In the genomic region with DNA sequence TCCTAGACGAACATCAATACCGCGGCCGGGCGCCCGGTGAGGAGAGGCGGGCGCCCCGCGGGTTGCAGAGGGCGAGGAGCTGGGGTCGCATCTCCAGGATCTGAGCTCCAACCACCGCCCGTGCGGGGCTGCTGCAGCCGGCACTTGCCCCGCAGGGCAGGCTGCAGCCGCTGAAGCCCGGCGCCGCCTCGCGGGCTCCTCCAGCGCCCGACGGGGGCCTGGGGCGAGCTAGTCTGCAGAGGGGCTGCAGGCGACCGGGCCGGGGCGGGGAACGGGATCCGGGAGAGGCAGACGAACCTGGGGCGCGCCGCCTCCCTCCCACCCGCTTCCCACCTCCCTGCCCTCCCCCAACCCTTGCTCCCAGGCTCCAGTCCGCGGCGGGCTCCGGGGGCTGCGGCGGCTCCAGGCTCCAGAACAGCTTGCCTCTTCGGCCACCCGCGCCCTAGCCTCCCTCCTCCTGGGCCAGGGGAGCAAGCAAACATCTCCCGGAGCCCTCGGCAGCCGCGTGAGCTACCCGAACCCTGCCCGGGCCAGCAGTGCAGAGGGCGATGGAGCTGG, we compare ENCODE assay signal across 9 cellular contexts. TPM values are rescaled to one million over a fixed set of nuclear protein-coding genes. Genes with fewer than 3 reads are reported as not detected.
DNase-seq lines count a peak whose midpoint lies in the region; ATAC-seq, FAIRE-seq and TF ChIP-seq lines count a peak whose summit lies in the region.
"Had no signal": no experiment of that assay in that cellular context is flagged by ENCODE, and none has a peak within 500 bp of the region (broad histone marks: within the 10 kb centered on the region; RNA-seq: fewer than 3 reads in every experiment).

No MANE protein-coding gene starts in this region.

- peaks cover 8 to 20% (median 17%) of the 10 kb centered on the region in 3 donors for H3K4me1 Mint-ChIP-seq in T-cell
- peaks cover 11% of the 10 kb centered on the region for H3K4me1 Mint-ChIP-seq in CD8-positive, alpha-beta T cell (ENCODE audit: low read depth)

- POLR2A ChIA-PET in T-cell (lab: Charles Lee), result no interaction called here
- POLR2A ChIA-PET in CD8-positive, alpha-beta T cell (lab: Charles Lee), result no interaction called here

- TF ChIP-seq POLR2A in testis (IDR thresholded peaks at IDR 0.05), result no peak

- peaks cover 57 to 69% of the 10 kb centered on the region in 2 donors for H3K27me3 Mint-ChIP-seq in T-cell
- H3K27me3 Mint-ChIP-seq in CD8-positive, alpha-beta T cell (ENCODE audit: low read depth), result peaks cover 54% of the 10 kb centered on the region

- H3K9me3 ChIP-seq in kidney (ENCODE audit: control insufficient read depth in 1 of 2, low read length in 2 of 2), result peaks cover 0 to 3% of the 10 kb centered on the region in 2 donors
- no peaks in the 10 kb centered on the region for H3K9me3 ChIP-seq in testis
- no peaks in the 10 kb centered on the region for H3K9me3 ChIP-seq in CD8-positive, alpha-beta T cell (ENCODE audit: low read length)

- DNase-seq in NCI-H82 (lab: John Stamatoyannopoulos, UW) (peak; percentile 34), NCI-H82 treated with DMSO at 0.1 percent for 48 hours (lab: John Stamatoyannopoulos, UW; ENCODE audit: unreplicated experiment) (no peak), brain microvascular endothelial cell (no peak), kidney (peak; percentile 83), testis (peak; percentile 42), T-cell (no peak)
- no peak for DNase-seq in CD8-positive, alpha-beta T cell

- H3K27ac Mint-ChIP-seq in T-cell, result no peak overlapping the region
- no peak overlapping the region for H3K27ac Mint-ChIP-seq in CD8-positive, alpha-beta T cell

- H3K9ac ChIP-seq in kidney (ENCODE audit: low read length in 2 of 2), result no peak overlapping the region

- intact Hi-C loops in kidney (cut with DNase I) (no loop called here), testis (cut with DNase I; ENCODE audit: low total_unique reads) (no loop called here)
- intact Hi-C loops in CD8-positive, alpha-beta T cell (cut with DNase I, micrococcal nuclease), result no loop called here

- no peak for FAIRE-seq in kidney (lab: Jason Lieb, UNC)

- peaks cover 0 to 5% (median 0%) of the 10 kb centered on the region in 3 donors for H3K9me3 Mint-ChIP-seq in T-cell
- no peaks in the 10 kb centered on the region for H3K9me3 Mint-ChIP-seq in CD8-positive, alpha-beta T cell
- H3K9me3 Mint-ChIP-seq: T-helper 1 cell treated with Interleukin-12 subunit alpha and Interleukin-12 subunit beta and Interleukin-4 antibody, amounts not matched to agents 30 μg/mL and 1 μg/mL, for 36 hours had no signal

- H3K4me1 ChIP-seq in kidney (ENCODE audit: control insufficient read depth in 1 of 2, insufficient read depth in 1 of 2, low read depth in 1 of 2, low read length in 2 of 2) (peaks cover 4 to 20% of the 10 kb centered on the region in 2 donors), testis (peaks cover 6% of the 10 kb centered on the region)
- H3K4me1 ChIP-seq in CD8-positive, alpha-beta T cell (ENCODE audit: insufficient read depth, low read length), result no peaks in the 10 kb centered on the region

- peaks cover 37% of the 10 kb centered on the region for H3K27me3 ChIP-seq in brain microvascular endothelial cell (replicated peaks)
- H3K27me3 ChIP-seq in testis, result no peaks in the 10 kb centered on the region
- peaks cover 13% of the 10 kb centered on the region for H3K27me3 ChIP-seq in CD8-positive, alpha-beta T cell (ENCODE audit: insufficient read depth, low read length)

- CTCF ChIA-PET in T-cell (lab: Charles Lee), result no interaction called here
- CTCF ChIA-PET in CD8-positive, alpha-beta T cell (lab: Charles Lee), result no interaction called here

- H3K27ac ChIP-seq in brain microvascular endothelial cell (no peak overlapping the region), kidney (ENCODE audit: low read depth in 2 of 2, low read length in 2 of 2) (no peak overlapping the region), testis (peak overlapping the region; percentile 2 to 63)
- H3K27ac ChIP-seq in CD8-positive, alpha-beta T cell (ENCODE audit: low read depth, low read length), result no peak overlapping the region

- no peak for TF ChIP-seq CTCF in brain microvascular endothelial cell (IDR thresholded peaks at IDR 0.05; ENCODE audit: low read depth, low read length, missing control alignments)
- no peak for TF ChIP-seq CTCF in kidney (IDR thresholded peaks at IDR 0.05; ENCODE audit: borderline replicate concordance, extremely low read depth, insufficient read depth)
- TF ChIP-seq CTCF in testis (IDR thresholded peaks at IDR 0.05), result no peak
- TF ChIP-seq CTCF in CD8-positive, alpha-beta T cell (IDR thresholded peaks at IDR 0.05), result no peak

- H3K36me3 ChIP-seq in brain microvascular endothelial cell (replicated peaks) (no peaks in the 10 kb centered on the region), kidney (ENCODE audit: control insufficient read depth in 1 of 2, insufficient read depth in 2 of 2, low read length in 2 of 2) (no peaks in the 10 kb centered on the region), testis (ENCODE audit: low read depth, missing control alignments) (no peaks in the 10 kb centered on the region)
- no peaks in the 10 kb centered on the region for H3K36me3 ChIP-seq in CD8-positive, alpha-beta T cell (ENCODE audit: insufficient read depth, low read length)

- 0% methylated on average over 40 of the region's 54 CpGs; no CpG with 5 or more reads in 1 of the 2 donors for WGBS in testis, 2 donors

- H3K36me3 Mint-ChIP-seq in T-cell, result no peaks in the 10 kb centered on the region
- H3K36me3 Mint-ChIP-seq in CD8-positive, alpha-beta T cell, result no peaks in the 10 kb centered on the region

- in situ Hi-C loops in brain microvascular endothelial cell (cut with HindIII; ENCODE audit: low pct_ligation_motif_present, low sequenced_read_pairs), result no loop called here

- ATAC-seq in T-cell (replicated peaks in 1 of 4) (no peak), GM18909 (IDR thresholded peaks at IDR 0.05; ENCODE audit: poor library complexity, unreplicated experiment) (no peak)
- no peak for ATAC-seq in CD8-positive, alpha-beta T cell

- peak overlapping the region; percentile 77 for H3K4me3 ChIP-seq in brain microvascular endothelial cell (ENCODE audit: low read depth, low read length)
- peak overlapping the region; percentile 32 to 58 for H3K4me3 ChIP-seq in kidney (ENCODE audit: low read length in 2 of 2)
- H3K4me3 ChIP-seq in testis, result peak overlapping the region; percentile 49 to 55
- H3K4me3 ChIP-seq in CD8-positive, alpha-beta T cell (ENCODE audit: low read depth, low read length), result no peak overlapping the region

- no peak overlapping the region for H3K4me3 Mint-ChIP-seq in T-cell
- no peak overlapping the region for H3K4me3 Mint-ChIP-seq in CD8-positive, alpha-beta T cell
- H3K4me3 Mint-ChIP-seq: T-helper 1 cell treated with Interleukin-12 subunit alpha and Interleukin-12 subunit beta and Interleukin-4 antibody, amounts not matched to agents 30 μg/mL and 1 μg/mL, for 36 hours had no signal

RNA-seq across cellular contexts. Expression of a gene that starts 0.9 kb away (rescaled TPM):
- 31.0 TPM for total RNA-seq in kidney
- 0.34 TPM for polyA plus RNA-seq in kidney (ENCODE audit: insufficient read depth, low read depth, low replicate concordance)
- total RNA-seq in testis, result 10 to 100 TPM; 11.4 to 17.9 TPM
- polyA plus RNA-seq in testis (ENCODE audit: insufficient read depth, low read depth, low replicate concordance), result 10.6 TPM
- under 1 TPM in 3 of 5 donors, not detected in 2; 0.03 to 0.35 (median 0.03) TPM for total RNA-seq in T-cell
- not detected for total RNA-seq in CD8-positive, alpha-beta T cell

Comparison
In these comparisons a context has a peak if more than half of its experiments do, and no peak if none do; other contexts are left out.
1. DNase-seq: peak in NCI-H82 (single experiment), kidney (single experiment) and testis (single experiment); none in NCI-H82 treated with DMSO at 0.1 percent for 48 hours (single experiment), brain microvascular endothelial cell (single experiment), T-cell (0 of 34) and CD8-positive, alpha-beta T cell (0 of 7).
2. H3K27ac ChIP-seq: peak in testis (2 of 2); none in brain microvascular endothelial cell (single experiment), kidney (0 of 2) and CD8-positive, alpha-beta T cell (single experiment).
3. RNA of a gene that starts 0.9 kb away (total RNA-seq): 31.0 TPM in kidney (single experiment) and 11.4 to 17.9 TPM in testis; 0.03 to 0.35 TPM in T-cell and not detected in CD8-positive, alpha-beta T cell; every median in the first group is over 4 times any median in the second.